ENCODE assay signal across 14 cellular contexts in the genomic region with DNA sequence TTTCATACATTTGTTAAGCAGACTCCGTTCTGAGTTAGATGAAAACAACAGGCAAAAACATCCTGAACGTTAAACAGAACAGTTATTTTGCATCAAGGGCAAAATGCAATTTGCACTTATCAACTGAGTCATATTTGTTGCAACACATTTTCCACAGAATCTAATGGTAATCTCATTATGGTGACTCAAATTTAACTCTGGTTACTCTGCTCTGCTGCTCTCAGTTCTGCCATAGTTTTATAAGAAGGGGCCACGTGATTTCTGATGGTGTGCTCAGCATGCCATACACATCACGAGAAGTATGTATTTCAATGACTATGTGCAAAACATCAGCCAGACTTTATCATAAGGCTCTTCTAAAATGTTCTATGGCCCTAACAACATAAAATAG.
A peak's percentile ranks its signal among the peaks of the same experiment; 100 is the strongest.
DNase-seq lines count a peak whose midpoint lies in the region; ATAC-seq lines count a peak whose summit lies in the region.
"Had no signal": no experiment of that assay in that cellular context is flagged by ENCODE, and none has a peak within 500 bp of the region (broad histone marks: within the 10 kb centered on the region; RNA-seq: fewer than 3 reads in every experiment).

No MANE protein-coding gene starts in this region.

- DNase-seq in GM03348 (ENCODE audit: low spot score) (peak; percentile 14), RKO (ENCODE audit: low spot score) (peak; percentile 16), fibroblast of peridontal ligament (ENCODE audit: extremely low read depth) (peak; percentile 41), pons (ENCODE audit: low spot score) (no peak), SKM-1 treated with dmso at 0.1 percent for 144 hours (lab: John Stamatoyannopoulos, UW; ENCODE audit: unreplicated experiment) (no peak)
- no peak for DNase-seq in central memory CD4-positive, alpha-beta T cell
- DNase-seq: activated naive CD8-positive, alpha-beta T cell treated with anti-CD3 and anti-CD28 coated beads, Interleukin-2, amount 10 ng/mL, durations not matched to agents 7 days and 5 days; DND-41; foreskin melanocyte; KG1; stimulated activated naive CD4-positive, alpha-beta T cell treated with Interleukin-2 at 50 U/mL for 16 hours had no signal

- H3K27me3 ChIP-seq in ACC112 (ENCODE audit: insufficient read depth, low read length): no peaks in the 10 kb centered on the region

- peaks cover 19% of the 10 kb centered on the region for H3K4me1 ChIP-seq in ACC112 (ENCODE audit: control insufficient read depth, insufficient read depth, low read length, unreplicated experiment)

- peak overlapping the region; percentile 71 for H3K27ac ChIP-seq in ACC112 (ENCODE audit: low read depth, low read length)
- H3K27ac ChIP-seq: skin epidermis had no signal

- H2AFZ ChIP-seq in ACC112 (ENCODE audit: low read length, unreplicated experiment): peak overlapping the region; percentile 61

- H3K36me3 ChIP-seq in ACC112 (ENCODE audit: insufficient read depth, low read length): no peaks in the 10 kb centered on the region

- peak overlapping the region; percentile 27; the same call in 1 of the 2 replicates for H3K4me3 ChIP-seq in ACC112 (ENCODE audit: low read depth, low read length)
- H3K4me3 ChIP-seq: skin epidermis had no signal

- peaks cover 4% of the 10 kb centered on the region for H3K79me2 ChIP-seq in ACC112 (ENCODE audit: control insufficient read depth, insufficient read depth, low read length, unreplicated experiment)

- no peak for ATAC-seq in HG03025 (IDR thresholded peaks at IDR 0.05; ENCODE audit: low FRiP score, unreplicated experiment)

Comparison
In these comparisons a context has a peak if more than half of its experiments do, and no peak if none do; other contexts are left out.
1. DNase-seq: peak in GM03348 (single experiment), RKO (single experiment) and fibroblast of peridontal ligament (single experiment); none in pons (single experiment), SKM-1 treated with dmso at 0.1 percent for 144 hours (single experiment) and central memory CD4-positive, alpha-beta T cell (single experiment).